Comparison of ENCODE assay signal across 1 cellular context in genomic region chr19:38316477-38317067, GRCh38.
TF ChIP-seq lines count a peak whose summit lies in the region.

No MANE protein-coding gene starts in this region.

TF ChIP-seq in K562, 482 proteins besides CTCF, POLR2A, EP300 and RAD21 (continues in another document):
- TF ChIP-seq PKNOX1 (IDR thresholded peaks at IDR 0.05), result no peak
- TF ChIP-seq NR2C1 (IDR thresholded peaks at IDR 0.05), result no peak
- no peak for TF ChIP-seq NR2C1 (tag; IDR thresholded peaks at IDR 0.05)
- no peak for TF ChIP-seq PHB2 (IDR thresholded peaks at IDR 0.05; ENCODE audit: low read depth)
- no peak for TF ChIP-seq TAF15 (IDR thresholded peaks at IDR 0.05; ENCODE audit: low read depth, low read length)
- TF ChIP-seq ZSCAN32 (CRISPR knock-in tag; IDR thresholded peaks at IDR 0.05), result no peak
- no peak for TF ChIP-seq MTF1 (CRISPR knock-in tag; IDR thresholded peaks at IDR 0.05; ENCODE audit: borderline replicate concordance)
- TF ChIP-seq PHB (CRISPR knock-in tag; IDR thresholded peaks at IDR 0.05), result no peak
- TF ChIP-seq, protein P1, sequence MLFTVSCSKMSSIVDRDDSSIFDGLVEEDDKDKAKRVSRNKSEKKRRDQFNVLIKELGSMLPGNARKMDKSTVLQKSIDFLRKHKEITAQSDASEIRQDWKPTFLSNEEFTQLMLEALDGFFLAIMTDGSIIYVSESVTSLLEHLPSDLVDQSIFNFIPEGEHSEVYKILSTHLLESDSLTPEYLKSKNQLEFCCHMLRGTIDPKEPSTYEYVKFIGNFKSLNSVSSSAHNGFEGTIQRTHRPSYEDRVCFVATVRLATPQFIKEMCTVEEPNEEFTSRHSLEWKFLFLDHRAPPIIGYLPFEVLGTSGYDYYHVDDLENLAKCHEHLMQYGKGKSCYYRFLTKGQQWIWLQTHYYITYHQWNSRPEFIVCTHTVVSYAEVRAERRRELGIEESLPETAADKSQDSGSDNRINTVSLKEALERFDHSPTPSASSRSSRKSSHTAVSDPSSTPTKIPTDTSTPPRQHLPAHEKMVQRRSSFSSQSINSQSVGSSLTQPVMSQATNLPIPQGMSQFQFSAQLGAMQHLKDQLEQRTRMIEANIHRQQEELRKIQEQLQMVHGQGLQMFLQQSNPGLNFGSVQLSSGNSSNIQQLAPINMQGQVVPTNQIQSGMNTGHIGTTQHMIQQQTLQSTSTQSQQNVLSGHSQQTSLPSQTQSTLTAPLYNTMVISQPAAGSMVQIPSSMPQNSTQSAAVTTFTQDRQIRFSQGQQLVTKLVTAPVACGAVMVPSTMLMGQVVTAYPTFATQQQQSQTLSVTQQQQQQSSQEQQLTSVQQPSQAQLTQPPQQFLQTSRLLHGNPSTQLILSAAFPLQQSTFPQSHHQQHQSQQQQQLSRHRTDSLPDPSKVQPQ (CRISPR knock-in tag; IDR thresholded peaks at IDR 0.05; ENCODE audit: borderline replicate concordance), result no peak
- no peak for TF ChIP-seq ETV5 (CRISPR knock-in tag; IDR thresholded peaks at IDR 0.05; ENCODE audit: low read depth)
- TF ChIP-seq, protein P2, sequence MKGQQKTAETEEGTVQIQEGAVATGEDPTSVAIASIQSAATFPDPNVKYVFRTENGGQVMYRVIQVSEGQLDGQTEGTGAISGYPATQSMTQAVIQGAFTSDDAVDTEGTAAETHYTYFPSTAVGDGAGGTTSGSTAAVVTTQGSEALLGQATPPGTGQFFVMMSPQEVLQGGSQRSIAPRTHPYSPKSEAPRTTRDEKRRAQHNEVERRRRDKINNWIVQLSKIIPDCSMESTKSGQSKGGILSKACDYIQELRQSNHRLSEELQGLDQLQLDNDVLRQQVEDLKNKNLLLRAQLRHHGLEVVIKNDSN (CRISPR knock-in tag; IDR thresholded peaks at IDR 0.05), result peak; percentile 14; the same call in 1 of the 2 replicates
- TF ChIP-seq HCFC1 (IDR thresholded peaks at IDR 0.05; ENCODE audit: low read depth, low read length), result peak; percentile 60
- no peak for TF ChIP-seq SNIP1 (IDR thresholded peaks at IDR 0.05; ENCODE audit: low read depth)
- TF ChIP-seq ZNF143 (CRISPR knock-in tag; IDR thresholded peaks at IDR 0.05), result peak; percentile 63; the same call in 1 of the 2 replicates
- no peak for TF ChIP-seq FOXO4 (CRISPR knock-in tag; IDR thresholded peaks at IDR 0.05)
- TF ChIP-seq RBM34 (IDR thresholded peaks at IDR 0.05; ENCODE audit: borderline replicate concordance, insufficient read depth, low read length), result no peak
- no peak for TF ChIP-seq ZNF23 (CRISPR knock-in tag; IDR thresholded peaks at IDR 0.05)
- no peak for TF ChIP-seq BRF1 (IDR thresholded peaks at IDR 0.05; ENCODE audit: borderline replicate concordance, extremely low read depth, insufficient read length)
- no peak for TF ChIP-seq CREBBP (IDR thresholded peaks at IDR 0.05; ENCODE audit: low read depth, low read length)
- TF ChIP-seq FOXK1 (CRISPR knock-in tag; IDR thresholded peaks at IDR 0.05; ENCODE audit: borderline replicate concordance), result 0 out of 2 replicates have a peak, but pooled peaks have one; percentile 18
- no peak for TF ChIP-seq HDAC3 (IDR thresholded peaks at IDR 0.05; ENCODE audit: borderline replicate concordance, partially characterized antibody)
- TF ChIP-seq RAD51 (IDR thresholded peaks at IDR 0.05; ENCODE audit: borderline replicate concordance, low read depth), result no peak
- TF ChIP-seq, protein P3, sequence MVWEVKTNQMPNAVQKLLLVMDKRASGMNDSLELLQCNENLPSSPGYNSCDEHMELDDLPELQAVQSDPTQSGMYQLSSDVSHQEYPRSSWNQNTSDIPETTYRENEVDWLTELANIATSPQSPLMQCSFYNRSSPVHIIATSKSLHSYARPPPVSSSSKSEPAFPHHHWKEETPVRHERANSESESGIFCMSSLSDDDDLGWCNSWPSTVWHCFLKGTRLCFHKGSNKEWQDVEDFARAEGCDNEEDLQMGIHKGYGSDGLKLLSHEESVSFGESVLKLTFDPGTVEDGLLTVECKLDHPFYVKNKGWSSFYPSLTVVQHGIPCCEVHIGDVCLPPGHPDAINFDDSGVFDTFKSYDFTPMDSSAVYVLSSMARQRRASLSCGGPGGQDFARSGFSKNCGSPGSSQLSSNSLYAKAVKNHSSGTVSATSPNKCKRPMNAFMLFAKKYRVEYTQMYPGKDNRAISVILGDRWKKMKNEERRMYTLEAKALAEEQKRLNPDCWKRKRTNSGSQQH (CRISPR knock-in tag; IDR thresholded peaks at IDR 0.05), result no peak
- no peak for TF ChIP-seq TAF9B (IDR thresholded peaks at IDR 0.05; ENCODE audit: partially characterized antibody)
- TF ChIP-seq AFF1 (IDR thresholded peaks at IDR 0.05; ENCODE audit: low read depth in 1 of 2, partially characterized antibody in 2 of 2), result peak in 1 of 2 experiments; percentile 2
- peak; percentile 44; the same call in 1 of the 2 replicates for TF ChIP-seq ADNP (tag; IDR thresholded peaks at IDR 0.05)
- 0 out of 2 replicates have a peak, but pooled peaks have one; percentile 32 for TF ChIP-seq HSF4 (CRISPR knock-in tag; IDR thresholded peaks at IDR 0.05; ENCODE audit: borderline replicate concordance)
- TF ChIP-seq TAF1 (IDR thresholded peaks at IDR 0.05; ENCODE audit: control insufficient read depth, extremely low read depth, insufficient read depth, low read length, severe bottlenecking), result no peak
- peak; percentile 90 for TF ChIP-seq SMARCB1 (IDR thresholded peaks at IDR 0.05; ENCODE audit: insufficient read length, low read depth)
- TF ChIP-seq FOSL1 (tag; conservative IDR thresholded peaks at IDR 0.05), result peak; percentile 6; the same call in 1 of the 2 replicates
- TF ChIP-seq ZNF224 (CRISPR knock-in tag; IDR thresholded peaks at IDR 0.05), result no peak
- TF ChIP-seq, protein P4, sequence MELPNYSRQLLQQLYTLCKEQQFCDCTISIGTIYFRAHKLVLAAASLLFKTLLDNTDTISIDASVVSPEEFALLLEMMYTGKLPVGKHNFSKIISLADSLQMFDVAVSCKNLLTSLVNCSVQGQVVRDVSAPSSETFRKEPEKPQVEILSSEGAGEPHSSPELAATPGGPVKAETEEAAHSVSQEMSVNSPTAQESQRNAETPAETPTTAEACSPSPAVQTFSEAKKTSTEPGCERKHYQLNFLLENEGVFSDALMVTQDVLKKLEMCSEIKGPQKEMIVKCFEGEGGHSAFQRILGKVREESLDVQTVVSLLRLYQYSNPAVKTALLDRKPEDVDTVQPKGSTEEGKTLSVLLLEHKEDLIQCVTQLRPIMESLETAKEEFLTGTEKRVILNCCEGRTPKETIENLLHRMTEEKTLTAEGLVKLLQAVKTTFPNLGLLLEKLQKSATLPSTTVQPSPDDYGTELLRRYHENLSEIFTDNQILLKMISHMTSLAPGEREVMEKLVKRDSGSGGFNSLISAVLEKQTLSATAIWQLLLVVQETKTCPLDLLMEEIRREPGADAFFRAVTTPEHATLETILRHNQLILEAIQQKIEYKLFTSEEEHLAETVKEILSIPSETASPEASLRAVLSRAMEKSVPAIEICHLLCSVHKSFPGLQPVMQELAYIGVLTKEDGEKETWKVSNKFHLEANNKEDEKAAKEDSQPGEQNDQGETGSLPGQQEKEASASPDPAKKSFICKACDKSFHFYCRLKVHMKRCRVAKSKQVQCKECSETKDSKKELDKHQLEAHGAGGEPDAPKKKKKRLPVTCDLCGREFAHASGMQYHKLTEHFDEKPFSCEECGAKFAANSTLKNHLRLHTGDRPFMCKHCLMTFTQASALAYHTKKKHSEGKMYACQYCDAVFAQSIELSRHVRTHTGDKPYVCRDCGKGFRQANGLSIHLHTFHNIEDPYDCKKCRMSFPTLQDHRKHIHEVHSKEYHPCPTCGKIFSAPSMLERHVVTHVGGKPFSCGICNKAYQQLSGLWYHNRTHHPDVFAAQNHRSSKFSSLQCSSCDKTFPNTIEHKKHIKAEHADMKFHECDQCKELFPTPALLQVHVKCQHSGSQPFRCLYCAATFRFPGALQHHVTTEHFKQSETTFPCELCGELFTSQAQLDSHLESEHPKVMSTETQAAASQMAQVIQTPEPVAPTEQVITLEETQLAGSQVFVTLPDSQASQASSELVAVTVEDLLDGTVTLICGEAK (IDR thresholded peaks at IDR 0.05), result no peak
- TF ChIP-seq, protein P4 (CRISPR knock-in tag; IDR thresholded peaks at IDR 0.05), result no peak
- TF ChIP-seq CTBP1 (IDR thresholded peaks at IDR 0.05; ENCODE audit: borderline replicate concordance), result no peak
- TF ChIP-seq, protein P5, sequence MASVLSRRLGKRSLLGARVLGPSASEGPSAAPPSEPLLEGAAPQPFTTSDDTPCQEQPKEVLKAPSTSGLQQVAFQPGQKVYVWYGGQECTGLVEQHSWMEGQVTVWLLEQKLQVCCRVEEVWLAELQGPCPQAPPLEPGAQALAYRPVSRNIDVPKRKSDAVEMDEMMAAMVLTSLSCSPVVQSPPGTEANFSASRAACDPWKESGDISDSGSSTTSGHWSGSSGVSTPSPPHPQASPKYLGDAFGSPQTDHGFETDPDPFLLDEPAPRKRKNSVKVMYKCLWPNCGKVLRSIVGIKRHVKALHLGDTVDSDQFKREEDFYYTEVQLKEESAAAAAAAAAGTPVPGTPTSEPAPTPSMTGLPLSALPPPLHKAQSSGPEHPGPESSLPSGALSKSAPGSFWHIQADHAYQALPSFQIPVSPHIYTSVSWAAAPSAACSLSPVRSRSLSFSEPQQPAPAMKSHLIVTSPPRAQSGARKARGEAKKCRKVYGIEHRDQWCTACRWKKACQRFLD (CRISPR knock-in tag; IDR thresholded peaks at IDR 0.05), result no peak; the same call in 1 of the 2 replicates
- TF ChIP-seq PTTG1 (tag; IDR thresholded peaks at IDR 0.05; ENCODE audit: low read depth), result no peak
